Comparison of ENCODE assay signal across 8 cellular contexts in the genomic region with DNA sequence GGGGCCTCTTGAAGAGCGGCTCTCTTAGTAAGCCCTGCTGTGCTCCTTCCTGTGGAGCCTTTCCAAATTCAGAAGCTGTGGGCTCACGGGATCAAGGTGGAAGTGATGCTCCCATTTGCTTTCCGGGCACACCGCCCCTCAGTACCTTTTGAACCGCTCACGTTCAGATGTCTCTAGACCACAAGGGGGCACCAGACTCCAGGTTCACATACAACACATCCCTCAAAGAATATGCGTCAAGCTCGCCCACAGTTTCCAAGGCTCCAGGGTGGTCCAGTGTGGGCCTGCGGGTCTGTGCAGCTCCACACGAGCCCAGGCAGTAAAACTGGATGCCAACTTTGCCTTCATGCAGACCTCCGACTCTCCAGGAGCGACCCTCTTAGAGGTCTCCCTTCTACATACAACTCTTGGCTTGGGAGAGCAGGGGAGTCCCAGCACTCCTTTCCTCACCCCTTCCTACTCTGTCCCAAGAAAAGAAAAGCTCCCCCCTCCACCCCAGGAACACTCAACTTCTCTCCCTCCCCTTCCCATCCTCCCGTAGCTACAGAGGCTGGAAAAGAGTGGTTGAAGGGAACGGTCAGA. TPM values are rescaled to one million over a fixed set of nuclear protein-coding genes. Genes with fewer than 3 reads are reported as not detected.
A peak's percentile ranks its signal among the peaks of the same experiment; 100 is the strongest.
DNase-seq lines count a peak whose midpoint lies in the region; ATAC-seq, FAIRE-seq and TF ChIP-seq lines count a peak whose summit lies in the region.

No MANE protein-coding gene starts in this region.

- H3K4me3 ChIP-seq in brain microvascular endothelial cell (ENCODE audit: low read depth, low read length) = peak overlapping the region; percentile 5
- H3K4me3 ChIP-seq in keratinocyte (ENCODE audit: control insufficient read depth in 2 of 3, extremely low read depth in 1 of 3, insufficient read depth in 2 of 3, low read depth in 1 of 3, low read length in 3 of 3) = no peak overlapping the region

- no peaks in the 10 kb centered on the region for H3K9me3 ChIP-seq in keratinocyte (ENCODE audit: control insufficient read depth, low read depth, low read length)

- H3K36me3 ChIP-seq in brain microvascular endothelial cell (replicated peaks) (no peaks in the 10 kb centered on the region), keratinocyte (ENCODE audit: control insufficient read depth in 2 of 2, extremely low read depth in 1 of 2, insufficient read depth in 2 of 2, low read length in 2 of 2) (no peaks in the 10 kb centered on the region)

- no peaks in the 10 kb centered on the region for H4K20me1 ChIP-seq in keratinocyte (ENCODE audit: control insufficient read depth, extremely low read depth, insufficient read depth, low read length)

- TF ChIP-seq CTCF in brain microvascular endothelial cell (IDR thresholded peaks at IDR 0.05; ENCODE audit: low read depth, low read length, missing control alignments) (peak; percentile 79), keratinocyte (optimal IDR thresholded peaks at IDR 0.05 in 1 of 3, IDR thresholded peaks at IDR 0.05 in 1 of 3, conservative IDR thresholded peaks at IDR 0.05 in 1 of 3; ENCODE audit: extremely low read depth in 1 of 3, insufficient read depth in 2 of 3, low read length in 3 of 3) (peak; percentile 68 to 81 (median 73))

- no peaks in the 10 kb centered on the region for H3K79me2 ChIP-seq in keratinocyte (ENCODE audit: control insufficient read depth, insufficient read depth, low read length)

- H3K9me1 ChIP-seq in keratinocyte (ENCODE audit: control insufficient read depth, extremely low read depth, insufficient read depth, low read length) = no peaks in the 10 kb centered on the region

- ATAC-seq in GM21737 (IDR thresholded peaks at IDR 0.05; ENCODE audit: unreplicated experiment) = peak; percentile 67

- H3K27ac ChIP-seq in brain microvascular endothelial cell (no peak overlapping the region), keratinocyte (ENCODE audit: control insufficient read depth, insufficient read depth, low read length) (no peak overlapping the region)

- H3K27me3 ChIP-seq in brain microvascular endothelial cell (replicated peaks) (no peaks in the 10 kb centered on the region), keratinocyte (ENCODE audit: control insufficient read depth, extremely low read depth, insufficient read depth, low read length) (peaks cover 7% of the 10 kb centered on the region)

- H3K4me1 ChIP-seq in keratinocyte (ENCODE audit: control insufficient read depth, extremely low read depth, insufficient read depth, low read length) = no peaks in the 10 kb centered on the region

- no peak overlapping the region for H3K9ac ChIP-seq in keratinocyte (ENCODE audit: control insufficient read depth, extremely low read depth, insufficient read depth, low read length)

- DNase-seq in COR-L47 (lab: John Stamatoyannopoulos, UW) (peak; percentile 29), NCI-H1105 (lab: John Stamatoyannopoulos, UW) (peak; percentile 55), UCSD-AML1 (lab: John Stamatoyannopoulos, UW; ENCODE audit: unreplicated experiment) (peak; percentile 37), brain microvascular endothelial cell (peak; percentile 40), keratinocyte (ENCODE audit: low read depth, low spot score) (peak; percentile 11), NCI-H2029 (lab: John Stamatoyannopoulos, UW) (no peak)
- DNase-seq in stimulated activated CD4-positive, alpha-beta T cell treated with anti-CD3 and anti-CD28 coated beads, Interleukin-4, amount 100 ng/mL, for 1 hour = peak; percentile 45

- dilution Hi-C loops in keratinocyte (cut with MboI; ENCODE audit: extremely low pct_ligation_motif_present, low sequenced_read_pairs) = no loop called here

- FAIRE-seq in keratinocyte (lab: Jason Lieb, UNC) = no peak

- H2AFZ ChIP-seq in keratinocyte (ENCODE audit: control insufficient read depth, low read length) = no peak overlapping the region

- no peak overlapping the region for H3K4me2 ChIP-seq in keratinocyte (ENCODE audit: control insufficient read depth, extremely low read depth, insufficient read depth, low read depth, low read length)

- in situ Hi-C loops in brain microvascular endothelial cell (cut with HindIII; ENCODE audit: low pct_ligation_motif_present, low sequenced_read_pairs) = no loop called here

RNA-seq across cellular contexts. Expression of a gene that starts 11.0 kb away (rescaled TPM):
- not detected in 3 replicates for polyA plus RNA-seq in keratinocyte
- polyA plus RNA-seq in keratinocyte (2011; ENCODE audit: low read depth) = not detected
- polyA plus RNA-seq in keratinocyte (2011; cell fraction: cytosol; rRNA removed) = not detected in 2 replicates
- not detected in 2 replicates for polyA plus RNA-seq in keratinocyte (2011; cell fraction: nucleus; rRNA removed)
- not detected in 2 replicates for polyA plus RNA-seq in keratinocyte (2012; ENCODE audit: low replicate concordance)
- polyA minus RNA-seq in keratinocyte = not detected in 3 replicates
- not detected for polyA minus RNA-seq in keratinocyte (2011; cell fraction: cytosol; rRNA and poly(A)+ RNA removed)
- polyA minus RNA-seq in keratinocyte (2011; cell fraction: nucleus; rRNA and poly(A)+ RNA removed) = not detected in 2 replicates

RNA-seq across cellular contexts. Expression of a gene that starts 57.6 kb away (rescaled TPM):
- polyA plus RNA-seq in keratinocyte = not detected in 3 replicates
- polyA plus RNA-seq in keratinocyte (2011; ENCODE audit: low read depth) = not detected
- not detected in 2 replicates for polyA plus RNA-seq in keratinocyte (2011; cell fraction: cytosol; rRNA removed)
- not detected in 2 replicates for polyA plus RNA-seq in keratinocyte (2011; cell fraction: nucleus; rRNA removed)
- polyA plus RNA-seq in keratinocyte (2012; ENCODE audit: low replicate concordance) = not detected in 2 replicates
- polyA minus RNA-seq in keratinocyte = not detected in 3 replicates
- polyA minus RNA-seq in keratinocyte (2011; cell fraction: cytosol; rRNA and poly(A)+ RNA removed) = not detected
- not detected in 2 replicates for polyA minus RNA-seq in keratinocyte (2011; cell fraction: nucleus; rRNA and poly(A)+ RNA removed)
